ENCODE assay signal across 8 cellular contexts in the genomic region with DNA sequence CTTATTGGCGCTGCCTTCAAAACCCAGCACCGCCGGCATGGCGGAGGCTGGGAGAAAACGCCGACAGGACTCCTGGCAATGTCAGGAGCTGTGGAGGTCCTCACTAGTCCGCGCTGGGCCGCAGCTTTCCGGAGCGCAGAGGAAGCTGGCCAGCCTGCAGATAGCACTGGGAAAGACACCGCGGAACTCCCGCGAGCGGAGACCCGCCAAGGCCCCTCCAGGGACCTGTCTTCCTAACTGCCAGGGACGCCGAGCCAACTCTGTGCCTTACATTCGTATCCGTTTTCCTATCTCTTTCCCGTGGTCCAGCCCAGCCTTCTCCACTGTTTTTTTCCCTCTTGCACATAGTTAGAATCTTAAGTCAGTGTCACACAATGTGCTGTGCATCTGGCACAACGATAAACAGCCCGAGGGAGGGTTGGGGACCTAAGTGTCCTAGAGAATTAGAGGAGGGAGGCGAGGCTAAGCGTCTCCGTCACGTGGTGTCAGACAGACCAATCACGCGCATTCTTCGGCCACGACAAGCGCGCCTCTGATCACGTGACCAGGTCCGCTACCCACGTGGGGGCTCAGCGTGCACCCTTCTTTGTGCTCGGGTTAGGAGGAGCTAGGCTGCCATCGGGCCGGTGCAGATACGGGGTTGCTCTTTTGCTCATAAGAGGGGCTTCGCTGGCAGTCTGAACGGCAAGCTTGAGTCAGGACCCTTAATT. TPM values are rescaled to one million over a fixed set of nuclear protein-coding genes. Genes with fewer than 3 reads are reported as not detected.
DNase-seq lines count a peak whose midpoint lies in the region; ATAC-seq and TF ChIP-seq lines count a peak whose summit lies in the region.

APEX1 (plus strand) TSS at position 582 of the 710 bp plus-strand sequence. CDS start 420 bp downstream, outside the sequence.
OSGEP (minus strand) TSS at position 168 of the 710 bp plus-strand sequence; CDS start at position 39, 129 bp downstream.

- DNase-seq in COR-L47 (lab: John Stamatoyannopoulos, UW) (peak; percentile 99), HUDEP-2 (lab: John Stamatoyannopoulos, UW; ENCODE audit: unreplicated experiment in 76 of 76) (peak; percentile 84 to 99 (median 96)), NT2/D1 (ENCODE audit: low read depth, low spot score) (peak; percentile 96), endodermal cell (peak; percentile 99), mesendoderm (peak; percentile 100)
- peak; percentile 97 for DNase-seq in activated CD8-positive, alpha-beta memory T cell treated with anti-CD3 and anti-CD28 coated beads, Interleukin-2, amount 50 U/mL, for 1 hour (ENCODE audit: extremely low read depth)
- DNase-seq in stimulated activated CD8-positive, alpha-beta memory T cell treated with anti-CD3 and anti-CD28 coated beads, Interleukin-15, amount 100 ng/mL, for 1 hour (ENCODE audit: low read depth): peak; percentile 96

- H3K27me3 ChIP-seq in NT2/D1 (ENCODE audit: insufficient read depth, insufficient read length) (no peaks in the 10 kb centered on the region), endodermal cell (ENCODE audit: control insufficient read depth, insufficient read depth, low read length, poor library complexity, severe bottlenecking) (no peaks in the 10 kb centered on the region), mesendoderm (ENCODE audit: insufficient read depth, low read length, poor library complexity) (no peaks in the 10 kb centered on the region)

- no peak within 1 kb of the TSS for H3K27ac Mint-ChIP-seq in endodermal cell

- peak within 1 kb of the TSS; percentile 5 for H3K18ac ChIP-seq in mesendoderm (ENCODE audit: low read length)

- H2AK5ac ChIP-seq in mesendoderm (ENCODE audit: low read length): peak within 1 kb of the TSS; percentile 10

- H2BK15ac ChIP-seq in mesendoderm (replicated peaks; ENCODE audit: low read depth): no peak within 1 kb of the TSS

- H4K8ac ChIP-seq in mesendoderm (ENCODE audit: low read depth, low read length): no peak within 1 kb of the TSS

- H2BK120ac ChIP-seq in mesendoderm (ENCODE audit: low read depth, low read length): no peak within 1 kb of the TSS

- no peaks in the 10 kb centered on the region for H3K9me3 Mint-ChIP-seq in endodermal cell

- ATAC-seq in GM21381 (IDR thresholded peaks at IDR 0.05; ENCODE audit: unreplicated experiment): peak; percentile 87

- H3K23ac ChIP-seq in mesendoderm (ENCODE audit: low read length): peak within 1 kb of the TSS; percentile 11

- H4K5ac ChIP-seq in mesendoderm (ENCODE audit: low read length): peak within 1 kb of the TSS; percentile 62

- H3K36me3 ChIP-seq in NT2/D1 (ENCODE audit: insufficient read depth, insufficient read length, low read length) (peaks cover 71% of the 10 kb centered on the region), endodermal cell (ENCODE audit: control insufficient read depth, insufficient read depth, low read length) (peaks cover 69% of the 10 kb centered on the region), mesendoderm (ENCODE audit: control insufficient read depth, insufficient read depth, low read length) (peaks cover 10% of the 10 kb centered on the region)

- H3K4me1 Mint-ChIP-seq in endodermal cell: no peaks in the 10 kb centered on the region

- no peaks in the 10 kb centered on the region for H3K9me3 ChIP-seq in NT2/D1 (ENCODE audit: insufficient read depth, low read length)
- no peaks in the 10 kb centered on the region for H3K9me3 ChIP-seq in endodermal cell (ENCODE audit: control insufficient read depth, low read length)

- peak within 1 kb of the TSS; percentile 94 for H3K4me3 ChIP-seq in NT2/D1 (ENCODE audit: insufficient read length, low read depth)
- peak within 1 kb of the TSS; percentile 96 for H3K4me3 ChIP-seq in endodermal cell (ENCODE audit: low read length)
- H3K4me3 ChIP-seq in mesendoderm (ENCODE audit: low read length): peak within 1 kb of the TSS; percentile 94

- H3K36me3 Mint-ChIP-seq in endodermal cell (ENCODE audit: low read depth): peaks cover 39% of the 10 kb centered on the region

- H3K4me1 ChIP-seq in NT2/D1 (ENCODE audit: insufficient read depth, insufficient read length) (peaks cover 9% of the 10 kb centered on the region), endodermal cell (ENCODE audit: control insufficient read depth, insufficient read depth, low read length) (peaks cover 3% of the 10 kb centered on the region), mesendoderm (ENCODE audit: control insufficient read depth, low read depth, low read length) (no peaks in the 10 kb centered on the region)

- H3K79me2 ChIP-seq in mesendoderm (ENCODE audit: control insufficient read depth, insufficient read depth, low read length): peaks cover 27% of the 10 kb centered on the region

- peak within 1 kb of the TSS; percentile 88 for H3K4me2 ChIP-seq in mesendoderm (ENCODE audit: low read length)

- TF ChIP-seq CTCF in endodermal cell (conservative IDR thresholded peaks at IDR 0.05): no peak

- H3K4ac ChIP-seq in mesendoderm (ENCODE audit: low read depth, low read length): peak within 1 kb of the TSS; percentile 92

- 0% methylated on average over 27 to 44 of the region's 44 CpGs for WGBS in endodermal cell (ENCODE audit: insufficient coverage in 1 of 2, insufficient read length in 1 of 2), 2 experiments
- no CpG with 5 or more reads among the region's 44 CpGs for WGBS in mesendoderm (ENCODE audit: extremely low coverage, insufficient coverage, low lambda C conversion rate)

- H3K27ac ChIP-seq in endodermal cell (ENCODE audit: low read depth, low read length) (peak within 1 kb of the TSS; percentile 98), mesendoderm (ENCODE audit: low read depth, low read length) (peak within 1 kb of the TSS; percentile 94)

- peaks cover 10% of the 10 kb centered on the region for H3K79me1 ChIP-seq in mesendoderm (ENCODE audit: low read length)

- peak within 1 kb of the TSS; percentile 95 for H3K56ac ChIP-seq in mesendoderm (ENCODE audit: low read length)

- no peaks in the 10 kb centered on the region for H3K27me3 Mint-ChIP-seq in endodermal cell (ENCODE audit: insufficient read depth)

- no peak within 1 kb of the TSS for H3K4me3 Mint-ChIP-seq in endodermal cell

- peak within 1 kb of the TSS; percentile 96 for H3K9ac ChIP-seq in NT2/D1 (ENCODE audit: insufficient read length, low read depth)
- peak within 1 kb of the TSS; percentile 96 for H3K9ac ChIP-seq in endodermal cell (ENCODE audit: extremely low read depth, low read length, poor library complexity, severe bottlenecking)
- H3K9ac ChIP-seq in mesendoderm (ENCODE audit: low read length): peak within 1 kb of the TSS; percentile 96

- peak within 1 kb of the TSS; percentile 38 for H2BK5ac ChIP-seq in mesendoderm (ENCODE audit: low read length)

RNA-seq across cellular contexts. Expression of gene APEX1, which starts in this region (rescaled TPM):
- total RNA-seq in endodermal cell: 100 to 1,000 TPM; 228 to 249 TPM
- polyA plus RNA-seq in endodermal cell (2013, experiment 1 of 2): 308 TPM
- 267 TPM for polyA plus RNA-seq in endodermal cell (2013, experiment 2 of 2)
- 537 TPM for polyA plus RNA-seq in mesendoderm (2013, experiment 1 of 2)
- 535 TPM for polyA plus RNA-seq in mesendoderm (2013, experiment 2 of 2)

RNA-seq across cellular contexts. Expression of gene OSGEP, which starts in this region (rescaled TPM):
- 10 to 100 TPM; 44.3 to 50.7 TPM for total RNA-seq in endodermal cell
- polyA plus RNA-seq in endodermal cell (2013, experiment 1 of 2): 36.2 TPM
- 33.5 TPM for polyA plus RNA-seq in endodermal cell (2013, experiment 2 of 2)
- 22.5 TPM for polyA plus RNA-seq in mesendoderm (2013, experiment 1 of 2)
- 23.3 TPM for polyA plus RNA-seq in mesendoderm (2013, experiment 2 of 2)

Comparison
In these comparisons a context has a peak if more than half of its experiments do, and no peak if none do; other contexts are left out.
1. Peak in every context shown above with its lines: DNase-seq, ATAC-seq, H3K4me3 ChIP-seq and H3K27ac ChIP-seq.